Comparison of ENCODE assay signal across 19 cellular contexts in genomic region chr13:75812751-75813181, GRCh38.
DNase-seq lines count a peak whose midpoint lies in the region; ATAC-seq and TF ChIP-seq lines count a peak whose summit lies in the region.
"Had no signal": no experiment of that assay in that cellular context is flagged by ENCODE, and none has a peak within 500 bp of the region (broad histone marks: within the 10 kb centered on the region; RNA-seq: fewer than 3 reads in every experiment).

No MANE protein-coding gene starts in this region.

- H2AFZ ChIP-seq in osteoblast (ENCODE audit: low read length) = no peak overlapping the region

- intact Hi-C loops in left cardiac atrium (cut with DNase I) = loop anchor here in 1 of 2 donors (2.0 kb wide), 1 partner anchor 116 kb away; no protein-coding TSS in a partner anchor
- intact Hi-C loops in activated T-helper 2 cell treated with anti-CD3 and anti-CD28 coated beads, Interferon-gamma antibody, Interleukin-2, Interleukin-4, amounts not matched to agents 10 μg/mL and 5 μg/mL and 100 μg/mL, durations not matched to agents 14 hours and 24 hours and 36 hours (cut with micrococcal nuclease) = no loop called here

- TF ChIP-seq CTCF in brain microvascular endothelial cell (IDR thresholded peaks at IDR 0.05; ENCODE audit: low read depth, low read length, missing control alignments) = no peak
- no peak for TF ChIP-seq CTCF in osteoblast (IDR thresholded peaks at IDR 0.05; ENCODE audit: extremely low read depth, low read depth, low read length)

- ATAC-seq in left cardiac atrium = peak; percentile 27 to 82
- ATAC-seq in HG03521 (IDR thresholded peaks at IDR 0.05; ENCODE audit: unreplicated experiment) = no peak
- ATAC-seq in activated T-helper 17 cell treated with anti-CD3 and anti-CD28 coated beads, Interleukin-2, amount 50 U/mL, for 72 hours (replicated peaks) = no peak
- ATAC-seq: left lobe of liver had no signal

- peaks cover 2% of the 10 kb centered on the region for H3K4me1 Mint-ChIP-seq in activated T-helper 2 cell treated with anti-CD3 and anti-CD28 coated beads, Interferon-gamma antibody, Interleukin-2, Interleukin-4, amounts not matched to agents 10 μg/mL and 5 μg/mL and 100 μg/mL, durations not matched to agents 14 hours and 24 hours and 36 hours (ENCODE audit: low read depth)
- no peaks in the 10 kb centered on the region for H3K4me1 Mint-ChIP-seq in activated T-helper 17 cell treated with anti-CD3 and anti-CD28 coated beads, Interleukin-2, amount 50 U/mL, for 72 hours
- H3K4me1 Mint-ChIP-seq: activated naive CD8-positive, alpha-beta T cell treated with anti-CD3 and anti-CD28 coated beads, Interleukin-2, amount 10 ng/mL, durations not matched to agents 7 days and 5 days had no signal

- peaks cover 93% of the 10 kb centered on the region for H3K79me2 ChIP-seq in osteoblast (ENCODE audit: insufficient read depth, low read length)

- H3K36me3 ChIP-seq in brain microvascular endothelial cell (replicated peaks) (peaks cover 9% of the 10 kb centered on the region), osteoblast (ENCODE audit: insufficient read depth, low read length) (peaks cover 67% of the 10 kb centered on the region)
- H3K36me3 ChIP-seq: BE2C, WERI-Rb-1 had no signal

- no peaks in the 10 kb centered on the region for H3K27me3 Mint-ChIP-seq in activated T-helper 2 cell treated with anti-CD3 and anti-CD28 coated beads, Interferon-gamma antibody, Interleukin-2, Interleukin-4, amounts not matched to agents 10 μg/mL and 5 μg/mL and 100 μg/mL, durations not matched to agents 14 hours and 24 hours and 36 hours (ENCODE audit: low read depth)
- no peaks in the 10 kb centered on the region for H3K27me3 Mint-ChIP-seq in activated T-helper 17 cell treated with anti-CD3 and anti-CD28 coated beads, Interleukin-2, amount 50 U/mL, for 72 hours
- H3K27me3 Mint-ChIP-seq: activated CD4-positive, alpha-beta memory T cell treated with anti-CD3 and anti-CD28 coated beads for 36 hours; activated naive CD8-positive, alpha-beta T cell treated with anti-CD3 and anti-CD28 coated beads, Interleukin-2, amount 10 ng/mL, durations not matched to agents 7 days and 5 days; activated T-cell treated with anti-CD3 and anti-CD28 coated beads, Interleukin-2, amount 50 U/mL, for 24 hours had no signal

- H3K4me2 ChIP-seq in osteoblast (ENCODE audit: insufficient read depth, low read length) = no peak overlapping the region

- DNase-seq in EH (ENCODE audit: low read depth) = peak; percentile 63
- peak; percentile 29 for DNase-seq in brain microvascular endothelial cell
- no peak for DNase-seq in left cardiac atrium
- no peak for DNase-seq in osteoblast (ENCODE audit: insufficient read length, low spot score, missing footprints)
- no peak for DNase-seq in activated T-helper 2 cell treated with anti-CD3 and anti-CD28 coated beads, Interferon-gamma antibody, Interleukin-2, Interleukin-4, amounts not matched to agents 10 μg/mL and 5 μg/mL and 100 μg/mL, durations not matched to agents 14 hours and 24 hours and 36 hours (ENCODE audit: low spot score)
- no peak for DNase-seq in EL
- DNase-seq: 8988T; activated CD4-positive, alpha-beta memory T cell treated with anti-CD3 and anti-CD28 coated beads for 36 hours; activated naive CD8-positive, alpha-beta T cell treated with anti-CD3 and anti-CD28 coated beads, Interleukin-2, amount 10 ng/mL, durations not matched to agents 7 days and 5 days; activated T-cell treated with anti-CD3 and anti-CD28 coated beads, Interleukin-2, amount 50 U/mL, for 24 hours; BE2C; NCI-H1105; NCI-H526 treated with DMSO at 0.1 percent for 48 hours; SHP77 treated with DMSO at 0.1 percent for 48 hours; stimulated activated CD8-positive, alpha-beta memory T cell treated with anti-CD3 and anti-CD28 coated beads, Interleukin-4, amount 100 ng/mL, for 48 hours; WERI-Rb-1 had no signal

- no peak overlapping the region for H3K27ac Mint-ChIP-seq in activated T-helper 2 cell treated with anti-CD3 and anti-CD28 coated beads, Interferon-gamma antibody, Interleukin-2, Interleukin-4, amounts not matched to agents 10 μg/mL and 5 μg/mL and 100 μg/mL, durations not matched to agents 14 hours and 24 hours and 36 hours
- H3K27ac Mint-ChIP-seq in activated T-helper 17 cell treated with anti-CD3 and anti-CD28 coated beads, Interleukin-2, amount 50 U/mL, for 72 hours = no peak overlapping the region
- H3K27ac Mint-ChIP-seq: activated CD4-positive, alpha-beta memory T cell treated with anti-CD3 and anti-CD28 coated beads for 36 hours; activated naive CD8-positive, alpha-beta T cell treated with anti-CD3 and anti-CD28 coated beads, Interleukin-2, amount 10 ng/mL, durations not matched to agents 7 days and 5 days; activated T-cell treated with anti-CD3 and anti-CD28 coated beads, Interleukin-2, amount 50 U/mL, for 24 hours had no signal

- H4K20me1 ChIP-seq in osteoblast (ENCODE audit: insufficient read depth, low read length) = peaks cover 72% of the 10 kb centered on the region

- H3K27ac ChIP-seq in brain microvascular endothelial cell (no peak overlapping the region), osteoblast (ENCODE audit: low read depth, low read length) (peak overlapping the region; percentile 12)
- H3K27ac ChIP-seq: WERI-Rb-1 had no signal

- no peaks in the 10 kb centered on the region for H3K9me3 Mint-ChIP-seq in activated T-helper 2 cell treated with anti-CD3 and anti-CD28 coated beads, Interferon-gamma antibody, Interleukin-2, Interleukin-4, amounts not matched to agents 10 μg/mL and 5 μg/mL and 100 μg/mL, durations not matched to agents 14 hours and 24 hours and 36 hours
- no peaks in the 10 kb centered on the region for H3K9me3 Mint-ChIP-seq in activated T-helper 17 cell treated with anti-CD3 and anti-CD28 coated beads, Interleukin-2, amount 50 U/mL, for 72 hours
- H3K9me3 Mint-ChIP-seq: activated CD4-positive, alpha-beta memory T cell treated with anti-CD3 and anti-CD28 coated beads for 36 hours; activated naive CD8-positive, alpha-beta T cell treated with anti-CD3 and anti-CD28 coated beads, Interleukin-2, amount 10 ng/mL, durations not matched to agents 7 days and 5 days; activated T-cell treated with anti-CD3 and anti-CD28 coated beads, Interleukin-2, amount 50 U/mL, for 24 hours had no signal

- H3K9me3 ChIP-seq in osteoblast (ENCODE audit: low read depth, low read length) = no peaks in the 10 kb centered on the region
- H3K9me3 ChIP-seq: BE2C had no signal

- in situ Hi-C loops in brain microvascular endothelial cell (cut with HindIII; ENCODE audit: low pct_ligation_motif_present, low sequenced_read_pairs) = no loop called here

- H3K4me3 ChIP-seq in brain microvascular endothelial cell (ENCODE audit: low read depth, low read length) = no peak overlapping the region
- H3K4me3 ChIP-seq in osteoblast (ENCODE audit: insufficient read depth, low read length) = no peak overlapping the region

- no peak overlapping the region for H3K4me3 Mint-ChIP-seq in activated T-helper 2 cell treated with anti-CD3 and anti-CD28 coated beads, Interferon-gamma antibody, Interleukin-2, Interleukin-4, amounts not matched to agents 10 μg/mL and 5 μg/mL and 100 μg/mL, durations not matched to agents 14 hours and 24 hours and 36 hours (ENCODE audit: low read depth)
- H3K4me3 Mint-ChIP-seq in activated T-helper 17 cell treated with anti-CD3 and anti-CD28 coated beads, Interleukin-2, amount 50 U/mL, for 72 hours = no peak overlapping the region
- H3K4me3 Mint-ChIP-seq: activated CD4-positive, alpha-beta memory T cell treated with anti-CD3 and anti-CD28 coated beads for 36 hours; activated naive CD8-positive, alpha-beta T cell treated with anti-CD3 and anti-CD28 coated beads, Interleukin-2, amount 10 ng/mL, durations not matched to agents 7 days and 5 days; activated T-cell treated with anti-CD3 and anti-CD28 coated beads, Interleukin-2, amount 50 U/mL, for 24 hours had no signal

- H3K27me3 ChIP-seq in brain microvascular endothelial cell (replicated peaks) (no peaks in the 10 kb centered on the region), osteoblast (ENCODE audit: insufficient read depth, low read length) (no peaks in the 10 kb centered on the region)
- H3K27me3 ChIP-seq: BE2C had no signal

- no peaks in the 10 kb centered on the region for H3K36me3 Mint-ChIP-seq in activated T-helper 2 cell treated with anti-CD3 and anti-CD28 coated beads, Interferon-gamma antibody, Interleukin-2, Interleukin-4, amounts not matched to agents 10 μg/mL and 5 μg/mL and 100 μg/mL, durations not matched to agents 14 hours and 24 hours and 36 hours (ENCODE audit: low read depth)
- H3K36me3 Mint-ChIP-seq in activated T-helper 17 cell treated with anti-CD3 and anti-CD28 coated beads, Interleukin-2, amount 50 U/mL, for 72 hours (ENCODE audit: low read depth) = no peaks in the 10 kb centered on the region
- H3K36me3 Mint-ChIP-seq: activated CD4-positive, alpha-beta memory T cell treated with anti-CD3 and anti-CD28 coated beads for 36 hours had no signal

- peaks cover 37% of the 10 kb centered on the region for H3K4me1 ChIP-seq in osteoblast (ENCODE audit: insufficient read depth, low read length)

Comparison
In these comparisons a context has a peak if more than half of its experiments do, and no peak if none do; other contexts are left out.
1. DNase-seq: peak in EH (single experiment) and brain microvascular endothelial cell (single experiment); none in left cardiac atrium (single experiment), osteoblast (single experiment), activated T-helper 2 cell treated with anti-CD3 and anti-CD28 coated beads, Interferon-gamma antibody, Interleukin-2, Interleukin-4, amounts not matched to agents 10 μg/mL and 5 μg/mL and 100 μg/mL, durations not matched to agents 14 hours and 24 hours and 36 hours (single experiment) and EL (single experiment).
2. ATAC-seq: peak in left cardiac atrium (2 of 2); none in HG03521 (single experiment) and activated T-helper 17 cell treated with anti-CD3 and anti-CD28 coated beads, Interleukin-2, amount 50 U/mL, for 72 hours (single experiment).